ENCODE assay signal across 28 cellular contexts in genomic region chr10:131000244-131000643, GRCh38.
"Had no signal": no experiment of that assay in that cellular context is flagged by ENCODE, and none has a peak within 500 bp of the region (broad histone marks: within the 10 kb centered on the region; RNA-seq: fewer than 3 reads in every experiment).

No MANE protein-coding gene starts in this region.

- ATAC-seq: left colon; left lung; lower lobe of right lung; stimulated activated memory B cell treated with anti-CD40 and anti-IgM and Interleukin-4, amounts not matched to agents 10 μg/mL and 1 μg/mL and 100 μg/mL, for 72 hours; stimulated activated naive CD8-positive, alpha-beta T cell treated with anti-CD3 and anti-CD28 coated beads, Interleukin-15, amount 100 ng/mL, for 72 hours had no signal

- H3K27me3 Mint-ChIP-seq: stimulated activated memory B cell treated with anti-CD40 and anti-IgM and Interleukin-4, amounts not matched to agents 10 μg/mL and 1 μg/mL and 100 μg/mL, for 72 hours had no signal

- H3K4me3 Mint-ChIP-seq: mesothelial cell of epicardium; naive B cell; natural killer cell; nephron progenitor cell; neural progenitor cell; stimulated activated memory B cell treated with anti-CD40 and anti-IgM and Interleukin-4, amounts not matched to agents 10 μg/mL and 1 μg/mL and 100 μg/mL, for 72 hours; stimulated activated naive CD8-positive, alpha-beta T cell treated with anti-CD3 and anti-CD28 coated beads, Interleukin-15, amount 100 ng/mL, for 72 hours; type B pancreatic cell had no signal

- H3K27ac Mint-ChIP-seq: mesothelial cell of epicardium; naive B cell; natural killer cell; nephron progenitor cell; neural progenitor cell; progenitor cell of endocrine pancreas; stimulated activated memory B cell treated with anti-CD40 and anti-IgM and Interleukin-4, amounts not matched to agents 10 μg/mL and 1 μg/mL and 100 μg/mL, for 72 hours; stimulated activated naive CD8-positive, alpha-beta T cell treated with anti-CD3 and anti-CD28 coated beads, Interleukin-15, amount 100 ng/mL, for 72 hours; type B pancreatic cell had no signal

- H2AFZ ChIP-seq: neural progenitor cell had no signal

- H3K9ac ChIP-seq: neural progenitor cell had no signal

- H3K4me1 Mint-ChIP-seq: naive B cell; natural killer cell; stimulated activated memory B cell treated with anti-CD40 and anti-IgM and Interleukin-4, amounts not matched to agents 10 μg/mL and 1 μg/mL and 100 μg/mL, for 72 hours; stimulated activated naive CD8-positive, alpha-beta T cell treated with anti-CD3 and anti-CD28 coated beads, Interleukin-15, amount 100 ng/mL, for 72 hours had no signal

- H3K36me3 ChIP-seq: left lung, lower lobe of right lung, neural progenitor cell, neutrophil, ovary, right atrium auricular region, right lobe of liver, tibial nerve, uterus had no signal

- H3K9me3 ChIP-seq: left lung, lower lobe of right lung, neutrophil, ovary, right lobe of liver, tibial nerve, uterus had no signal

- H3K36me3 Mint-ChIP-seq: mesothelial cell of epicardium; naive B cell; natural killer cell; neural progenitor cell; stimulated activated memory B cell treated with anti-CD40 and anti-IgM and Interleukin-4, amounts not matched to agents 10 μg/mL and 1 μg/mL and 100 μg/mL, for 72 hours; type B pancreatic cell had no signal

- H3K9me3 Mint-ChIP-seq: natural killer cell, type B pancreatic cell had no signal

- H3K27ac ChIP-seq: left lung, lower lobe of right lung, neural progenitor cell, neutrophil, ovary, right atrium auricular region, right lobe of liver, tibial nerve, uterus had no signal

- DNase-seq: hippocampal formation; kidney; left colon; left lung; lower lobe of right lung; mesendoderm; naive B cell; natural killer cell; nephron progenitor cell; ovary; stimulated activated CD4-positive, alpha-beta T cell treated with anti-CD3 and anti-CD28 coated beads, Interleukin-1b, Interleukin-23, amount 100 ng/mL, for 48 hours; stimulated activated CD4-positive, alpha-beta T cell treated with anti-CD3 and anti-CD28 coated beads, Interleukin-2, amount 100 ng/mL, for 48 hours; stimulated activated CD4-positive, alpha-beta T cell treated with anti-CD3 and anti-CD28 coated beads, Interleukin-4, amount 100 ng/mL, for 4 hours; stimulated activated CD8-positive, alpha-beta memory T cell treated with anti-CD3 and anti-CD28 coated beads, Interleukin-4, amount 100 ng/mL, for 48 hours; stimulated activated naive CD4-positive, alpha-beta T cell treated with Interleukin-2 at 50 U/mL for 16 hours; stimulated activated naive CD8-positive, alpha-beta T cell treated with anti-CD3 and anti-CD28 coated beads, Interleukin-15, amount 100 ng/mL, for 72 hours; substantia nigra; uterus had no signal

- H3K4me2 ChIP-seq: neural progenitor cell, smooth muscle cell had no signal

- H3K4me1 ChIP-seq: left lung, lower lobe of right lung, right atrium auricular region, right lobe of liver, tibial nerve, uterus had no signal

- H3K27me3 ChIP-seq: neural progenitor cell, neutrophil, ovary, right atrium auricular region, right lobe of liver, tibial nerve, uterus had no signal

- H3K4me3 ChIP-seq: left lung, lower lobe of right lung, neural progenitor cell, ovary, right atrium auricular region, right lobe of liver, smooth muscle cell, tibial nerve, uterus had no signal
